Comparison of ENCODE assay signal across 7 cellular contexts in the genomic region with DNA sequence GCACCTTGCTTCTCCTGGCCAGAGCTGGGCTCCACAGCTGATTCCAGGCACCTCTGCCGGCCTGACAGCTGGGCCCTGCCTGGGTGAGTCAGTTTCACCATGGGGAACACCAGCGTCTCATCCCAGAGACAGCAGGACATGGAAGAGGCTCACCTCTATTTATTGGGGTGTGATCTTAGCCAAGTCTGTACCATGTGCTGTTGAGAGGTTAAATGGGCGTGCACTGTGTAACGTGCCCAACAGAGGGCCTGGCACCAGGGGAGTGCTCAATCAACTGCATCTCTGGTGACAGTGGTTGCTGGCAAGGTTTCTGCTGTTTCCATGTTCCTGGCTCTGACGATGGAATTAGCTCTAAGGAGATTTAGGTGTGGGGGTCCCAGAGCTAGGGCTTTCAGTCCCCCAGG. TPM values are rescaled to one million over a fixed set of nuclear protein-coding genes. Genes with fewer than 3 reads are reported as not detected.
DNase-seq lines count a peak whose midpoint lies in the region; ATAC-seq and TF ChIP-seq lines count a peak whose summit lies in the region.

No MANE protein-coding gene starts in this region.

- peak overlapping the region; percentile 64 for H3K4me2 ChIP-seq in GM23248 (ENCODE audit: unreplicated experiment)

- TF ChIP-seq CTCF in breast epithelium (IDR thresholded peaks at IDR 0.05) (peak in 2 of 3 donors; percentile 33 to 38), lower lobe of right lung (IDR thresholded peaks at IDR 0.05) (peak; percentile 35)

- H3K36me3 ChIP-seq in GM23248 (ENCODE audit: low read depth) (no peaks in the 10 kb centered on the region), breast epithelium (no peaks in the 10 kb centered on the region), lower lobe of right lung (no peaks in the 10 kb centered on the region)

- H2AFZ ChIP-seq in GM23248 = peak overlapping the region; percentile 92

- H3K4me3 ChIP-seq in GM08714 (ENCODE audit: low read length) = peak overlapping the region; percentile 83; the same call in 1 of the 2 replicates
- peak overlapping the region; percentile 70 for H3K4me3 ChIP-seq in GM23248
- peak overlapping the region; percentile 49 to 79 (median 75) for H3K4me3 ChIP-seq in breast epithelium
- H3K4me3 ChIP-seq in lower lobe of right lung = peak overlapping the region; percentile 77

- peak overlapping the region; percentile 77; the same call in 1 of the 2 replicates for H3K9ac ChIP-seq in GM23248

- 27 to 31% methylated on average over 5 of the region's 5 CpGs for WGBS in GM23248 (ENCODE audit: low coverage in 1 of 2, low lambda C conversion rate in 2 of 2, missing lambda C conversion rate in 2 of 2), 2 experiments

- H3K27ac ChIP-seq in GM23248 (no peak overlapping the region), breast epithelium (peak overlapping the region; percentile 96 to 97), lower lobe of right lung (peak overlapping the region; percentile 92)

- TF ChIP-seq POLR2A in breast epithelium (IDR thresholded peaks at IDR 0.05) = no peak

- H3K9me3 ChIP-seq in GM23248 (ENCODE audit: low read depth) (no peaks in the 10 kb centered on the region), breast epithelium (no peaks in the 10 kb centered on the region), lower lobe of right lung (no peaks in the 10 kb centered on the region)

- in situ Hi-C loops in GM23248 (cut with MboI) = no loop called here

- no peaks in the 10 kb centered on the region for H4K20me1 ChIP-seq in GM23248 (ENCODE audit: insufficient read depth)

- peak; percentile 58 for DNase-seq in GM23248
- DNase-seq in Kasumi-1 (lab: John Stamatoyannopoulos, UW) = peak; percentile 68 to 71
- DNase-seq in SW 1271 (lab: John Stamatoyannopoulos, UW) = peak; percentile 41 to 80
- DNase-seq in breast epithelium (ENCODE audit: low spot score in 2 of 2) = no peak
- no peak for DNase-seq in lower lobe of right lung
- peak in 5 of 6 experiments; percentile 43 to 78 (median 52) for DNase-seq in stimulated activated naive CD4-positive, alpha-beta T cell (lab: John Stamatoyannopoulos, UW)

- H3K4me1 ChIP-seq in GM23248 (ENCODE audit: insufficient read depth) (peaks cover 14% of the 10 kb centered on the region), breast epithelium (peaks cover 4 to 5% of the 10 kb centered on the region in 2 donors), lower lobe of right lung (peaks cover 21% of the 10 kb centered on the region)

- no peaks in the 10 kb centered on the region for H3K27me3 ChIP-seq in GM23248 (replicated peaks; ENCODE audit: insufficient read depth)
- no peaks in the 10 kb centered on the region for H3K27me3 ChIP-seq in breast epithelium
- H3K27me3 ChIP-seq in lower lobe of right lung (ENCODE audit: low read depth) = no peaks in the 10 kb centered on the region

- peaks cover 10% of the 10 kb centered on the region for H3F3A ChIP-seq in GM23248 (ENCODE audit: insufficient read depth)

- peak; percentile 79 to 82 for ATAC-seq in lower lobe of right lung

- intact Hi-C loops in breast epithelium (cut with DNase I; ENCODE audit: low total_unique reads) (no loop called here), lower lobe of right lung (cut with DNase I) (no loop called here)

- H3K79me2 ChIP-seq in GM23248 (ENCODE audit: insufficient read depth) = no peaks in the 10 kb centered on the region

- no peaks in the 10 kb centered on the region for H3K9me2 ChIP-seq in GM23248 (ENCODE audit: insufficient read depth)

RNA-seq across cellular contexts. Expression of a gene that starts 0.9 kb away (rescaled TPM):
- total RNA-seq in GM23248 (2014; rRNA removed; shearing (Covaris generic)) = 9.7 and 16.5 TPM in 2 replicates
- polyA plus RNA-seq in GM23248 (2016; fragmentation: Nextera tagmentation; extraction: Ambion mirVana) = 2.6 and 3.5 TPM in 2 replicates
- total RNA-seq in breast epithelium = 1 to 10 TPM; 4.3 to 9.5 (median 8.2) TPM
- 9.1 TPM for total RNA-seq in lower lobe of right lung

RNA-seq across cellular contexts. Expression of a gene that starts 23.6 kb away (rescaled TPM):
- 8.6 and 12.1 TPM in 2 replicates for total RNA-seq in GM23248 (2014; rRNA removed; shearing (Covaris generic))
- polyA plus RNA-seq in GM23248 (2016; fragmentation: Nextera tagmentation; extraction: Ambion mirVana) = 13.3 and 14.2 TPM in 2 replicates
- total RNA-seq in breast epithelium (10 to 100 TPM in 2 of 3 donors, 1 to 10 TPM in 1; 7.5 to 18.0 (median 12.9) TPM), lower lobe of right lung (15.6 TPM)

Comparison
In these comparisons a context has a peak if more than half of its experiments do, and no peak if none do; other contexts are left out.
1. DNase-seq: peak in GM23248 (single experiment), Kasumi-1 (2 of 2), SW 1271 (2 of 2) and stimulated activated naive CD4-positive, alpha-beta T cell (5 of 6); none in breast epithelium (0 of 2) and lower lobe of right lung (single experiment).
2. Peak in every context shown above with its lines, with median percentiles within 50 percentile points of each other: H3K4me3 ChIP-seq.